ENCODE assay signal across 1 cellular context in genomic region chr1:196960854-196961253, GRCh38.
TF ChIP-seq lines count a peak whose summit lies in the region.

No MANE protein-coding gene starts in this region.

TF ChIP-seq in GM12878, 131 proteins besides CTCF, POLR2A, EP300 and RAD21 (continued from another document):
- no peak for TF ChIP-seq BCLAF1 (IDR thresholded peaks at IDR 0.05)
- no peak for TF ChIP-seq TCF3 (IDR thresholded peaks at IDR 0.05; ENCODE audit: borderline replicate concordance, insufficient read depth, low read depth, low read length)
- TF ChIP-seq RBBP5 (conservative IDR thresholded peaks at IDR 0.05) = no peak
- TF ChIP-seq SKIL (IDR thresholded peaks at IDR 0.05; ENCODE audit: low read depth, poor library complexity, severe bottlenecking) = no peak
- no peak for TF ChIP-seq ZBTB4 (CRISPR knock-in tag; IDR thresholded peaks at IDR 0.05)
- no peak for TF ChIP-seq NRF1 (conservative IDR thresholded peaks at IDR 0.05; ENCODE audit: low read depth, low read length)
